9 cellular contexts compared by ENCODE assay signal in the genomic region with DNA sequence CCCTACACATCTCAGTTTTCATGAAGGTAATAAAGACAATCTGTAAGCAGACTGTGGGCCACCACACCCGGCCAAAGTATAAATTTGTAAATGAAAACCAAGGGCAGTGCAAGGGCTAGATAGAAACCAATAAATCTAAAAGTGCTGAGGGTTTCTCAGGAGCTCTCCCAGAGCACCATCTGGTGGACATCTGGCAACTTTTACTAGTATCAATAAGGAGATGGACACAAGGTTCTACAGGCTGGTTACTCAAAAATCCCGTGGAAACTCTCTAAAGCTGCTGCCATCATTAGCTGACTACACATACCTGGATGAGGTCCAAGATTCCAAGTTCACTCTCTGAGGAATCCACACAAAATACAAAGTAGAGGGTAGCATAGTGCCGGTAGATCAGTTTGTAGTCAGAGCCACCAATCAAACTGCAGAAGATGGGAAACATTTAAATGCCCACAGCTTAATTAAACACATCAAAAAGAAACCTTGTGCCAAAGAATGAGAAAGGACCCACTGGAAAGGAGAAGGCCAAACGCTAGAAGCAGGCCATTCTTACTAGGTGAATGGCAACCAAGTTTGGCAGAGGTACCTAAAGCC. TPM values are rescaled to one million over a fixed set of nuclear protein-coding genes. Genes with fewer than 3 reads are reported as not detected.
DNase-seq lines count a peak whose midpoint lies in the region; TF ChIP-seq lines count a peak whose summit lies in the region.
"Had no signal": no experiment of that assay in that cellular context is flagged by ENCODE, and none has a peak within 500 bp of the region (broad histone marks: within the 10 kb centered on the region; RNA-seq: fewer than 3 reads in every experiment).

No MANE protein-coding gene starts in this region.

- H3K4me1 Mint-ChIP-seq in progenitor cell of endocrine pancreas (ENCODE audit: low read depth), result peaks cover 5% of the 10 kb centered on the region

- no peaks in the 10 kb centered on the region for H3K27me3 Mint-ChIP-seq in progenitor cell of endocrine pancreas
- H3K27me3 Mint-ChIP-seq: CD4-positive, CD25-positive, alpha-beta regulatory T cell had no signal

- peak overlapping the region; percentile 50 for H3K27ac Mint-ChIP-seq in progenitor cell of endocrine pancreas

- DNase-seq in NCI-H2171 treated with DMSO at 0.1 percent for 48 hours (lab: John Stamatoyannopoulos, UW) (peak; percentile 20), NCI-H2171 (lab: John Stamatoyannopoulos, UW) (no peak), NCI-H2196 treated with DMSO at 0.1 percent for 48 hours (lab: John Stamatoyannopoulos, UW; ENCODE audit: unreplicated experiment) (peak; percentile 31), cerebellar cortex (ENCODE audit: low spot score) (peak; percentile 47), progenitor cell of endocrine pancreas (ENCODE audit: low spot score, unreplicated experiment) (no peak), NCI-H345 (lab: John Stamatoyannopoulos, UW) (no peak), OCI-M2 (lab: John Stamatoyannopoulos, UW; ENCODE audit: unreplicated experiment) (no peak), hypothalamus (lab: John Stamatoyannopoulos, UW) (no peak)

- peak; percentile 51 for TF ChIP-seq CTCF in progenitor cell of endocrine pancreas (IDR thresholded peaks at IDR 0.05; ENCODE audit: unreplicated experiment)

- H3K36me3 Mint-ChIP-seq in progenitor cell of endocrine pancreas (ENCODE audit: insufficient read depth), result peaks cover 8% of the 10 kb centered on the region

- H3K9me3 Mint-ChIP-seq in progenitor cell of endocrine pancreas (ENCODE audit: low read depth), result no peaks in the 10 kb centered on the region
- H3K9me3 Mint-ChIP-seq: CD4-positive, CD25-positive, alpha-beta regulatory T cell had no signal

- no peak overlapping the region for H3K4me3 Mint-ChIP-seq in progenitor cell of endocrine pancreas (ENCODE audit: low read depth)
- H3K4me3 Mint-ChIP-seq: CD4-positive, CD25-positive, alpha-beta regulatory T cell had no signal

RNA-seq across cellular contexts. Expression of gene AP3S2, which starts 5.5 kb away (rescaled TPM):
- total RNA-seq in progenitor cell of endocrine pancreas, result 29.2 and 30.9 TPM in 2 replicates

RNA-seq across cellular contexts. Expression of gene ARPIN, which starts 24.4 kb away (rescaled TPM):
- total RNA-seq in progenitor cell of endocrine pancreas, result 19.6 and 20.4 TPM in 2 replicates
- total RNA-seq: CD4-positive, CD25-positive, alpha-beta regulatory T cell had no signal

Comparison
In these comparisons a context has a peak if more than half of its experiments do, and no peak if none do; other contexts are left out.
1. DNase-seq: peak in NCI-H2171 treated with DMSO at 0.1 percent for 48 hours (single experiment), NCI-H2196 treated with DMSO at 0.1 percent for 48 hours (single experiment) and cerebellar cortex (single experiment); none in NCI-H2171 (single experiment), progenitor cell of endocrine pancreas (single experiment), NCI-H345 (single experiment), OCI-M2 (single experiment) and hypothalamus (0 of 51).